In genomic region chr15:99983894-99984293, GRCh38 we compare ENCODE assay signal across 1 cellular context.
TF ChIP-seq lines count a peak whose summit lies in the region.

No MANE protein-coding gene starts in this region.

TF ChIP-seq in neural cell, 6 proteins besides CTCF, POLR2A, EP300 and RAD21 (continued from another document):
- TF ChIP-seq, protein P1, sequence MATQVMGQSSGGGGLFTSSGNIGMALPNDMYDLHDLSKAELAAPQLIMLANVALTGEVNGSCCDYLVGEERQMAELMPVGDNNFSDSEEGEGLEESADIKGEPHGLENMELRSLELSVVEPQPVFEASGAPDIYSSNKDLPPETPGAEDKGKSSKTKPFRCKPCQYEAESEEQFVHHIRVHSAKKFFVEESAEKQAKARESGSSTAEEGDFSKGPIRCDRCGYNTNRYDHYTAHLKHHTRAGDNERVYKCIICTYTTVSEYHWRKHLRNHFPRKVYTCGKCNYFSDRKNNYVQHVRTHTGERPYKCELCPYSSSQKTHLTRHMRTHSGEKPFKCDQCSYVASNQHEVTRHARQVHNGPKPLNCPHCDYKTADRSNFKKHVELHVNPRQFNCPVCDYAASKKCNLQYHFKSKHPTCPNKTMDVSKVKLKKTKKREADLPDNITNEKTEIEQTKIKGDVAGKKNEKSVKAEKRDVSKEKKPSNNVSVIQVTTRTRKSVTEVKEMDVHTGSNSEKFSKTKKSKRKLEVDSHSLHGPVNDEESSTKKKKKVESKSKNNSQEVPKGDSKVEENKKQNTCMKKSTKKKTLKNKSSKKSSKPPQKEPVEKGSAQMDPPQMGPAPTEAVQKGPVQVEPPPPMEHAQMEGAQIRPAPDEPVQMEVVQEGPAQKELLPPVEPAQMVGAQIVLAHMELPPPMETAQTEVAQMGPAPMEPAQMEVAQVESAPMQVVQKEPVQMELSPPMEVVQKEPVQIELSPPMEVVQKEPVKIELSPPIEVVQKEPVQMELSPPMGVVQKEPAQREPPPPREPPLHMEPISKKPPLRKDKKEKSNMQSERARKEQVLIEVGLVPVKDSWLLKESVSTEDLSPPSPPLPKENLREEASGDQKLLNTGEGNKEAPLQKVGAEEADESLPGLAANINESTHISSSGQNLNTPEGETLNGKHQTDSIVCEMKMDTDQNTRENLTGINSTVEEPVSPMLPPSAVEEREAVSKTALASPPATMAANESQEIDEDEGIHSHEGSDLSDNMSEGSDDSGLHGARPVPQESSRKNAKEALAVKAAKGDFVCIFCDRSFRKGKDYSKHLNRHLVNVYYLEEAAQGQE (IDR thresholded peaks at IDR 0.05; ENCODE audit: borderline replicate concordance) = no peak
- no peak for TF ChIP-seq SMC3 (conservative IDR thresholded peaks at IDR 0.05; ENCODE audit: poor library complexity)
- no peak for TF ChIP-seq TAF1 (IDR thresholded peaks at IDR 0.05; ENCODE audit: low read depth)
- no peak for TF ChIP-seq MXI1 (conservative IDR thresholded peaks at IDR 0.05; ENCODE audit: poor library complexity, severe bottlenecking)
TF ChIP-seq in neural cell: peak in this region for 0.
